Comparison of ENCODE assay signal across 8 cellular contexts in genomic region chr6:34248198-34248726, GRCh38. TPM values are rescaled to one million over a fixed set of nuclear protein-coding genes. Genes with fewer than 3 reads are reported as not detected.
DNase-seq lines count a peak whose midpoint lies in the region; ATAC-seq and TF ChIP-seq lines count a peak whose summit lies in the region.

No MANE protein-coding gene starts in this region.

- no peaks in the 10 kb centered on the region for H3K9me3 Mint-ChIP-seq in Caco-2 (ENCODE audit: unreplicated experiment)

- H3K27me3 Mint-ChIP-seq in Caco-2 (ENCODE audit: insufficient read depth, unreplicated experiment) = no peaks in the 10 kb centered on the region

- H3K36me3 ChIP-seq in Caco-2 (ENCODE audit: control insufficient read depth, insufficient read depth, low read length) (no peaks in the 10 kb centered on the region), HUES64 (ENCODE audit: insufficient read depth, low read length) (peaks cover 19% of the 10 kb centered on the region), mucosa of stomach (ENCODE audit: control insufficient read depth, insufficient read depth, low read length) (no peaks in the 10 kb centered on the region)

- H3K9me3 ChIP-seq in Caco-2 (no peaks in the 10 kb centered on the region), HUES64 (ENCODE audit: insufficient read depth, low read depth, low read length) (no peaks in the 10 kb centered on the region), mucosa of stomach (ENCODE audit: control insufficient read depth, low read length) (no peaks in the 10 kb centered on the region)

- CTCF ChIA-PET in Caco-2 (lab: Charles Lee) = interaction anchor here (1.6 to 4.9 kb wide), 3 partner anchors 12 to 178 kb away, joined by 3 to 115 read pairs (median 11); partner anchors contain the start of genes HMGA1 and RPS10

- H3K36me3 Mint-ChIP-seq in Caco-2 (ENCODE audit: insufficient read depth, unreplicated experiment) = peaks cover 39% of the 10 kb centered on the region

- H3K4me1 ChIP-seq in Caco-2 = peaks cover 11% of the 10 kb centered on the region; the same call in 1 of the 2 replicates
- H3K4me1 ChIP-seq in HUES64 (ENCODE audit: insufficient read depth, low read length) = peaks cover 3% of the 10 kb centered on the region; the same call in 1 of the 2 replicates
- peaks cover 31% of the 10 kb centered on the region for H3K4me1 ChIP-seq in mucosa of stomach (ENCODE audit: control insufficient read depth, insufficient read depth, low read length)

- H3K9ac ChIP-seq in HUES64 (ENCODE audit: low read depth, low read length) (peak overlapping the region; percentile 53), mucosa of stomach (ENCODE audit: low read length) (peak overlapping the region; percentile 63)

- BruUV-seq in Caco-2 (replicated peaks; lab: Mats Ljungman, UMichigan) = TSS peak; percentile 84

- peak overlapping the region; percentile 80 for H3K27ac Mint-ChIP-seq in Caco-2 (ENCODE audit: unreplicated experiment)

- intact Hi-C loops in Caco-2 (cut with micrococcal nuclease; ENCODE audit: unreplicated experiment) = loop anchor here (2.0 to 10.0 kb wide), 3 partner anchors 51 to 357 kb away; partner anchors contain the start of gene NUDT3

- peaks cover 7% of the 10 kb centered on the region for H3K4me1 Mint-ChIP-seq in Caco-2 (ENCODE audit: low read depth, unreplicated experiment)

- POLR2A ChIA-PET in Caco-2 (lab: Charles Lee) = interaction anchor here (0.6 to 3.0 kb wide), 3 partner anchors 167 to 361 kb away, joined by 3 to 17 read pairs (median 5); no protein-coding TSS in a partner anchor

- TF ChIP-seq CTCF in Caco-2 (IDR thresholded peaks at IDR 0.05; ENCODE audit: insufficient read depth in 1 of 2, low read depth in 1 of 2, low read length in 1 of 2, severe bottlenecking in 1 of 2, unreplicated experiment in 1 of 2) = no peak

- 9% methylated on average over 17 of the region's 17 CpGs for WGBS in HUES64

- peak; percentile 15 for ATAC-seq in GM19455 (IDR thresholded peaks at IDR 0.05; ENCODE audit: unreplicated experiment)

- H3K4me3 ChIP-seq in Caco-2 (ENCODE audit: low read depth, low read length) (peak overlapping the region; percentile 85), HUES64 (ENCODE audit: low read length) (peak overlapping the region; percentile 76), mucosa of stomach (ENCODE audit: low read length) (peak overlapping the region; percentile 57)

- DNase-seq in Caco-2 (peak; percentile 60 to 71), epithelial cell of prostate (ENCODE audit: low read depth, low spot score) (no peak), ureter (ENCODE audit: low spot score) (peak; percentile 76), KBM-7 (no peak)
- peak; percentile 54 to 67 for DNase-seq in activated CD4-positive, alpha-beta T cell treated with anti-CD3 and anti-CD28 coated beads, Interleukin-2, amount 50 U/mL, for 48 hours

- peak overlapping the region; percentile 87 for H3K4me3 Mint-ChIP-seq in Caco-2 (ENCODE audit: unreplicated experiment)

- peak overlapping the region; percentile 51; the same call in 1 of the 2 replicates for H3K27ac ChIP-seq in HUES64 (ENCODE audit: low read depth, low read length)
- H3K27ac ChIP-seq in epithelial cell of prostate = peak overlapping the region; percentile 93

- in situ Hi-C loops in KBM-7 (cut with MboI; ENCODE audit: low pct_unique_long_range_greater_than_20kb, low sequenced_read_pairs) = loop anchor here (25.0 kb wide), 1 partner anchor 164 kb away; no protein-coding TSS in a partner anchor

- H3K27me3 ChIP-seq in Caco-2 (replicated peaks; ENCODE audit: control insufficient read depth, insufficient read depth, low read length) = no peaks in the 10 kb centered on the region
- no peaks in the 10 kb centered on the region for H3K27me3 ChIP-seq in HUES64 (ENCODE audit: insufficient read depth, low read length)
- H3K27me3 ChIP-seq in mucosa of stomach (ENCODE audit: control insufficient read depth, insufficient read depth, low read length) = no peaks in the 10 kb centered on the region

RNA-seq across cellular contexts. Expression of gene SMIM29, which starts 0.5 kb away (rescaled TPM):
- 14.3 and 16.0 TPM in 2 replicates for total RNA-seq in Caco-2 (2022)
- polyA plus RNA-seq in HUES64 (2013, experiment 1 of 2) = 5.7 TPM
- 5.8 TPM for polyA plus RNA-seq in HUES64 (2013, experiment 2 of 2)
- total RNA-seq in ureter = 43.2 TPM

RNA-seq across cellular contexts. Expression of gene HMGA1, which starts 11.6 kb away (rescaled TPM):
- 301 and 322 TPM in 2 replicates for total RNA-seq in Caco-2 (2022)
- polyA plus RNA-seq in HUES64 (2013, experiment 1 of 2) = 2,125 TPM
- 2,161 TPM for polyA plus RNA-seq in HUES64 (2013, experiment 2 of 2)
- 88.0 TPM for total RNA-seq in ureter

Comparison
In these comparisons a context has a peak if more than half of its experiments do, and no peak if none do; other contexts are left out.
1. DNase-seq: peak in Caco-2 (2 of 2), activated CD4-positive, alpha-beta T cell treated with anti-CD3 and anti-CD28 coated beads, Interleukin-2, amount 50 U/mL, for 48 hours (2 of 2) and ureter (single experiment); none in epithelial cell of prostate (single experiment) and KBM-7 (single experiment).
2. Peak in every context shown above with its lines, with median percentiles within 50 percentile points of each other: H3K4me3 ChIP-seq.